In the genomic region with DNA sequence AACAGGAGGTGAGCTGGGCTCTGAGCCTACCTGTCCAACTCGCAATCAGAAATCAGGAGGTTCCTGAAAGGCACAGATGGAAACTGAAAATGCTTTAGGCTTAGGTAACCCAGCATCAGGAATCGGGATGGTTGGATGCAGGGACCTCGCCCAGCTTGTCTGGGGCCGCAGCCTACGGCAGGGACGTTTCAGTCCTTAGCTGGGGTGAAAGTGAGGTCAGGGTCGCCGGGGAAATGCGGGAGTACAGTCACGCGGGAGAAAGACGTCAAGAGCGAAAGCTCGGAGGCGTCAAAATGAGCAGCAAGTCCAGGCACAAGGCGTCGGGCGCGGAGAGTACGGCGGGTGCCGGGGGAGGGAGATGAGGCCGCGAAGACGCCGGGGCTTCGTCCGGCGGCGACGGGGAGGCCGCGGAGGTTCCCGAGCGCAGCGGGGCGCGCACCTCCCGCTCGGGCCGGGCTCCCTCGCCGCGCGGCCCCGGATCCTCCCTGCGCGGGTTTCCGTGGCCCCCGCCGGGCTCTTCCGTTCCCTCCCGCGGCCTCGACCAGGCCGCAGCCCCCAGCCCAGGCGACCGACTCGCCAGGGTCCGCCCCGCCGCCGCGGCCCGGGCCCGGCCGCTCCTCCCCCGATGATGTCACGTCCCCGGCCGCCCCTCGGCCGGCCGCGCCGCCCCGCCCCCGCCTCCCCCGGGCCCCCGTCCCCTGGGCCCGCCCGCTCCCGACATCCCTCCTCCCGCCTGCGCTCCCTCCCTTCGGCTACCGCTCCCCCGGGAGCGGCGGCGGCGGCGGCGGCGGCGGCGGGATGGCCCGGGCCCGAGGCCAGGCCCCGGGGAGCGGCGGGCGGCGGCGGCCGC, we compare ENCODE assay signal across 8 cellular contexts. TPM values are rescaled to one million over a fixed set of nuclear protein-coding genes. Genes with fewer than 3 reads are reported as not detected.
DNase-seq lines count a peak whose midpoint lies in the region; FAIRE-seq and TF ChIP-seq lines count a peak whose summit lies in the region.

A gene with protein sequence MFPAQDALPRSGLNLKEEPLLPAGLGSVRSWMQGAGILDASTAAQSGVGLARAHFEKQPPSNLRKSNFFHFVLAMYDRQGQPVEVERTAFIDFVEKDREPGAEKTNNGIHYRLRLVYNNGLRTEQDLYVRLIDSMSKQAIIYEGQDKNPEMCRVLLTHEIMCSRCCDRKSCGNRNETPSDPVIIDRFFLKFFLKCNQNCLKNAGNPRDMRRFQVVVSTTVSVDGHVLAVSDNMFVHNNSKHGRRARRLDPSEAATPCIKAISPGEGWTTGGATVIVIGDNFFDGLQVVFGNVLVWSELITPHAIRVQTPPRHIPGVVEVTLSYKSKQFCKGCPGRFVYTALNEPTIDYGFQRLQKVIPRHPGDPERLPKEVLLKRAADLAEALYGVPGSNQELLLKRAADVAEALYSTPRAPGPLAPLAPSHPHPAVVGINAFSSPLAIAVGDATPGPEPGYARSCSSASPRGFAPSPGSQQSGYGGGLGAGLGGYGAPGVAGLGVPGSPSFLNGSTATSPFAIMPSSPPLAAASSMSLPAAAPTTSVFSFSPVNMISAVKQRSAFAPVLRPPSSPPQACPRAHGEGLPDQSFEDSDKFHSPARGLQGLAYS (plus strand): TSS at position 745 of the 850 bp plus-strand sequence. CDS start 866 bp downstream, outside the sequence.

- peak; percentile 20 for DNase-seq in stimulated activated CD4-positive, alpha-beta T cell treated with anti-CD3 and anti-CD28 coated beads, Interleukin-4, amount 100 ng/mL, for 1 hour
- no peak for DNase-seq in stimulated activated CD4-positive, alpha-beta T cell treated with anti-CD3 and anti-CD28 coated beads, Interleukin-4, amount 100 ng/mL, for 24 hours
- no peak for DNase-seq in SK-N-MC (ENCODE audit: low read depth, low spot score)
- DNase-seq in caudate nucleus (lab: John Stamatoyannopoulos, UW), result peak in 35 of 61 donors; percentile 8 to 63 (median 28)
- DNase-seq in kidney, result peak; percentile 77
- peak; percentile 10 for DNase-seq in small intestine
- no peak for DNase-seq in DMS153 (lab: John Stamatoyannopoulos, UW)
- DNase-seq in NCI-H187 treated with DMSO at 0.1 percent for 48 hours (lab: John Stamatoyannopoulos, UW), result no peak

- H3K36me3 ChIP-seq in SK-N-MC (ENCODE audit: insufficient read depth, low read length) (no peaks in the 10 kb centered on the region), kidney (ENCODE audit: control insufficient read depth in 1 of 2, insufficient read depth in 2 of 2, low read length in 2 of 2) (no peaks in the 10 kb centered on the region), small intestine (ENCODE audit: control insufficient read depth in 2 of 2, insufficient read depth in 2 of 2, low read length in 2 of 2) (no peaks in the 10 kb centered on the region)

- H3K27ac ChIP-seq in SK-N-MC (no peak within 1 kb of the TSS), caudate nucleus (ENCODE audit: low read depth, low read length) (peak within 1 kb of the TSS; percentile 62), kidney (ENCODE audit: low read depth in 2 of 2, low read length in 2 of 2) (peak within 1 kb of the TSS; percentile 57), small intestine (ENCODE audit: low read depth in 1 of 2, low read length in 1 of 2) (peak within 1 kb of the TSS in 1 of 2 donors; percentile 69)

- TF ChIP-seq CTCF in kidney (IDR thresholded peaks at IDR 0.05; ENCODE audit: borderline replicate concordance, extremely low read depth, insufficient read depth), result no peak

- peak within 1 kb of the TSS; percentile 71 for H3K4me3 ChIP-seq in SK-N-MC
- peak within 1 kb of the TSS; percentile 40 to 46 for H3K4me3 ChIP-seq in kidney (ENCODE audit: low read length in 2 of 2)
- H3K4me3 ChIP-seq in small intestine (ENCODE audit: low read depth in 1 of 2, low read length in 2 of 2), result peak within 1 kb of the TSS; percentile 28 to 62

- WGBS in small intestine, 3 donors, result 3 to 5% (median 5%) methylated on average over 28 to 106 of the region's 106 CpGs

- intact Hi-C loops in kidney (cut with DNase I), result no loop called here

- FAIRE-seq in kidney (lab: Jason Lieb, UNC) (no peak), small intestine (lab: Jason Lieb, UNC) (no peak)

- peaks cover 11 to 14% of the 10 kb centered on the region in 2 donors for H3K27me3 ChIP-seq in small intestine (ENCODE audit: control insufficient read depth in 2 of 2, insufficient read depth in 2 of 2, low read length in 2 of 2)

- no peak within 1 kb of the TSS for H3K9ac ChIP-seq in SK-N-MC (ENCODE audit: insufficient read length)
- H3K9ac ChIP-seq in kidney (ENCODE audit: low read length in 2 of 2), result peak within 1 kb of the TSS; percentile 0 to 21

- H3K4me1 ChIP-seq in kidney (ENCODE audit: control insufficient read depth in 1 of 2, insufficient read depth in 1 of 2, low read depth in 1 of 2, low read length in 2 of 2) (peaks cover 0 to 4% of the 10 kb centered on the region in 2 donors), small intestine (ENCODE audit: control insufficient read depth in 2 of 2, insufficient read depth in 1 of 2, low read depth in 1 of 2, low read length in 1 of 2) (no peaks in the 10 kb centered on the region)

- no peaks in the 10 kb centered on the region for H3K9me3 ChIP-seq in SK-N-MC (ENCODE audit: low read depth, low read length)
- no peaks in the 10 kb centered on the region for H3K9me3 ChIP-seq in kidney (ENCODE audit: control insufficient read depth in 1 of 2, low read length in 2 of 2)
- H3K9me3 ChIP-seq in small intestine (ENCODE audit: control insufficient read depth, low read depth), result no peaks in the 10 kb centered on the region

RNA-seq across cellular contexts. Expression of the gene that starts here (rescaled TPM):
- 10.2 TPM for total RNA-seq in kidney
- polyA plus RNA-seq in kidney (ENCODE audit: insufficient read depth, low read depth, low replicate concordance), result 8.8 TPM
- polyA plus RNA-seq in small intestine, result 1 to 10 TPM in 2 of 3 donors, under 1 TPM in 1; 0.67 to 3.5 (median 2.8) TPM

Comparison
In these comparisons a context has a peak if more than half of its experiments do, and no peak if none do; other contexts are left out.
1. DNase-seq: peak in stimulated activated CD4-positive, alpha-beta T cell treated with anti-CD3 and anti-CD28 coated beads, Interleukin-4, amount 100 ng/mL, for 1 hour (single experiment), caudate nucleus (35 of 61), kidney (single experiment) and small intestine (single experiment); none in stimulated activated CD4-positive, alpha-beta T cell treated with anti-CD3 and anti-CD28 coated beads, Interleukin-4, amount 100 ng/mL, for 24 hours (single experiment), SK-N-MC (single experiment), DMS153 (single experiment) and NCI-H187 treated with DMSO at 0.1 percent for 48 hours (single experiment).
2. Peak in every context shown above with its lines, with median percentiles within 50 percentile points of each other: H3K4me3 ChIP-seq.